In the genomic region with DNA sequence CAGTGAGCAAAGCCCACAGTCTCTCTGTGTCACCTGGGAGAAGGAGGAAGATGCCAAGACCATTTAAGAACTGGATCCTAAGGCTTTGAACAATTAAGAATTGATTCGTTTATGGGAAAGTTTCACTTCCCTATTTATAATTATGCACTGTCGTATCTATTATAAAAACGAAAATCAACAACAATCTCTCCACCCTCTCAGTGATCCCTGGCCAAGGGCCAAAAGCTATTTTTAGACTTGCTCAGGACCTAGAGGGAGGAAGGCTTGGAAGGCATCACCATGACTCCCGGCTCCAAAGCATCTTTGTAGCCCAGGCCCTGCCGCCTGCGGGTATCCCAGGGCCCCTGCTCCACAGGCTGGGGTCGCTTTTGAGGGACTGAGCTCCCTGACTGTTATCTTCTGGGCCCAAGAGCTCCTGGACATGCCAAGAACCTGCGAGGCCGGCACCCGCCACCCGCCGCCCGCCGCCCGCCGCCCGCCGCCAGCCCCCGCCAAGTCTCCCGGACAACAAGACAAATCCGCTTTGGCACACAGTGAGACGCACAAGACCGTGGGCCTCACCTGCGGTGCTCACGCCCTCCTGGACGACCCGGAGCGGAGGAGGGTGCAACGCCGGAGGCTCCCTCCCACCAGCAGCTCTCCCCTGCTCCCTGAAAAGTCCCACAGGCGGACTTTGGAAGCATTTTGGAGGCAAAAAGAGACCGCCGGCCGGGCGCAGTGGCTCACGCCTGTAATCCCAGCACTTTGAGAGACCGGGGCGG, we compare ENCODE assay signal across 8 cellular contexts. TPM values are rescaled to one million over a fixed set of nuclear protein-coding genes. Genes with fewer than 3 reads are reported as not detected.
DNase-seq lines count a peak whose midpoint lies in the region; ATAC-seq and TF ChIP-seq lines count a peak whose summit lies in the region.

No MANE protein-coding gene starts in this region.

- peaks cover 8% of the 10 kb centered on the region for H3K4me1 Mint-ChIP-seq in mesothelial cell of epicardium

- H3K36me3 ChIP-seq in OCI-LY1 (ENCODE audit: insufficient read depth, low read length) (no peaks in the 10 kb centered on the region), vagina (no peaks in the 10 kb centered on the region)

- H3K27ac ChIP-seq in OCI-LY1 (ENCODE audit: low read depth, low read length, poor library complexity, severe bottlenecking) (no peak overlapping the region), vagina (no peak overlapping the region)

- H3K27me3 ChIP-seq in OCI-LY1 (ENCODE audit: insufficient read depth, low read length) = no peaks in the 10 kb centered on the region
- no peaks in the 10 kb centered on the region for H3K27me3 ChIP-seq in vagina

- intact Hi-C loops in vagina (cut with DNase I) = no loop called here

- no peaks in the 10 kb centered on the region for H3K9me3 Mint-ChIP-seq in mesothelial cell of epicardium

- peak overlapping the region; percentile 82 for H3K4me3 Mint-ChIP-seq in mesothelial cell of epicardium

- ATAC-seq in HG02870 (IDR thresholded peaks at IDR 0.05; ENCODE audit: unreplicated experiment) (no peak), HG02852 (IDR thresholded peaks at IDR 0.05; ENCODE audit: unreplicated experiment) (no peak)

- TF ChIP-seq CTCF in OCI-LY1 (IDR thresholded peaks at IDR 0.05; ENCODE audit: low read length) (no peak), mesothelial cell of epicardium (IDR thresholded peaks at IDR 0.05; ENCODE audit: unreplicated experiment) (no peak), vagina (IDR thresholded peaks at IDR 0.05) (no peak)

- TF ChIP-seq POLR2A in vagina (IDR thresholded peaks at IDR 0.05) = no peak

- peak overlapping the region; percentile 73 for H3K27ac Mint-ChIP-seq in mesothelial cell of epicardium

- no peaks in the 10 kb centered on the region for H4K20me1 ChIP-seq in OCI-LY1 (ENCODE audit: insufficient read depth, low read length)

- H3K9me2 ChIP-seq in OCI-LY1 (ENCODE audit: low read depth, low read length) = no peaks in the 10 kb centered on the region

- H3K9me3 ChIP-seq in OCI-LY1 (ENCODE audit: low read length) = no peaks in the 10 kb centered on the region
- no peaks in the 10 kb centered on the region for H3K9me3 ChIP-seq in vagina

- H3K79me2 ChIP-seq in OCI-LY1 (ENCODE audit: insufficient read depth, low read length) = no peaks in the 10 kb centered on the region

- no peaks in the 10 kb centered on the region for H3K36me3 Mint-ChIP-seq in mesothelial cell of epicardium

- H3K9ac ChIP-seq in OCI-LY1 (ENCODE audit: low read length) = peak overlapping the region; percentile 44; the same call in 1 of the 2 replicates

- peak; percentile 21 for DNase-seq in SIG-M5 treated with dmso at 0.1 percent for 504 hours (lab: John Stamatoyannopoulos, UW; ENCODE audit: unreplicated experiment)
- DNase-seq in SIG-M5 (lab: John Stamatoyannopoulos, UW) = no peak
- peak; percentile 26 for DNase-seq in dedifferentiated amniotic fluid mesenchymal stem cell (ENCODE audit: extremely low spot score)
- no peak for DNase-seq in mesothelial cell of epicardium (ENCODE audit: low spot score in 2 of 2, unreplicated experiment in 2 of 2)
- DNase-seq in vagina (ENCODE audit: extremely low spot score in 2 of 2) = no peak

- peak overlapping the region; percentile 65 for H3K4me2 ChIP-seq in OCI-LY1 (ENCODE audit: low read length)

- H3F3A ChIP-seq in OCI-LY1 (ENCODE audit: insufficient read depth, low read length) = no peaks in the 10 kb centered on the region

- H3K4me3 ChIP-seq in OCI-LY1 (ENCODE audit: low read depth, low read length, poor library complexity, severe bottlenecking) = peak overlapping the region; percentile 72
- peak overlapping the region; percentile 46 to 77 for H3K4me3 ChIP-seq in vagina

- H3K4me1 ChIP-seq in OCI-LY1 (ENCODE audit: insufficient read depth, low read length, severe bottlenecking) = peaks cover 9% of the 10 kb centered on the region
- H3K4me1 ChIP-seq in vagina = peaks cover 16% of the 10 kb centered on the region

- no peak overlapping the region for H2AFZ ChIP-seq in OCI-LY1 (ENCODE audit: low read length)

- H3K27me3 Mint-ChIP-seq in mesothelial cell of epicardium (ENCODE audit: low read depth) = peaks cover 20% of the 10 kb centered on the region

RNA-seq across cellular contexts. Expression of a gene that starts 1.2 kb away (rescaled TPM):
- total RNA-seq in mesothelial cell of epicardium = 22.2 to 25.9 TPM (median 23.3 TPM) in 3 replicates
- 3.4 TPM for total RNA-seq in vagina

RNA-seq across cellular contexts. Expression of a gene that starts 17.4 kb away (rescaled TPM):
- total RNA-seq in mesothelial cell of epicardium (10.5 to 13.5 TPM (median 10.7 TPM) in 3 replicates), vagina (9.6 TPM)

Comparison
In these comparisons a context has a peak if more than half of its experiments do, and no peak if none do; other contexts are left out.
1. DNase-seq: peak in SIG-M5 treated with dmso at 0.1 percent for 504 hours (single experiment) and dedifferentiated amniotic fluid mesenchymal stem cell (single experiment); none in SIG-M5 (single experiment), mesothelial cell of epicardium (0 of 2) and vagina (0 of 2).